Comparison of ENCODE assay signal across 9 cellular contexts in the genomic region with DNA sequence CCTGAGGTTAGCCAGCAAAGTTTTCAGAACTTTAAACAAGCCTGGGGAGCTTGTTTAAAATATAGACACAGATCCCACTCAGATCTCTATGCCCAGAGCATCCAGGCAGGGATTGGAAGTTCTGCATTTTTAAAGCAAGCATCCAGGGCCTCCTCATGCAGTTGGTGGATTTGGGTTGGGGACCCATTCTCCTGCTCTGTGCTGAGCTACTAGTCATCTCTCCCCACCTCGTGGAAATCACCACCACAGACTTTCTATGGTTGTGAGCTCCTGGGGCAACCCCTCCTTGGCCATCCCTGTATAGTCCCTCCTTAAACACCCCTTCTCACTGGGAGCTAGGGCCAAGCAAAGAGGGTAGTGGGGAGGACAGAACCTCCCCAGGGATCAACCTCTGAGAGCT.
"Had no signal": no experiment of that assay in that cellular context is flagged by ENCODE, and none has a peak within 500 bp of the region (broad histone marks: within the 10 kb centered on the region; RNA-seq: fewer than 3 reads in every experiment).

No MANE protein-coding gene starts in this region.

- H3K4me3 ChIP-seq: GM23338 had no signal

- H3K27ac ChIP-seq: HL-60 had no signal

- DNase-seq: H9, HCEC 1CT, HFFc6 had no signal

- H3K9me3 Mint-ChIP-seq: GM23338, H9, HFFc6, IgD-negative memory B cell had no signal

- H3K4me3 Mint-ChIP-seq: GM23338, H9, HFFc6, IgD-negative memory B cell had no signal

- H3K36me3 Mint-ChIP-seq: IgD-negative memory B cell had no signal

- FAIRE-seq: H1, H54, HepG2 had no signal

- ATAC-seq: GM23338, HepG2 had no signal

- H3K27ac Mint-ChIP-seq: GM23338, H9, HFFc6, IgD-negative memory B cell had no signal
